In the genomic region with DNA sequence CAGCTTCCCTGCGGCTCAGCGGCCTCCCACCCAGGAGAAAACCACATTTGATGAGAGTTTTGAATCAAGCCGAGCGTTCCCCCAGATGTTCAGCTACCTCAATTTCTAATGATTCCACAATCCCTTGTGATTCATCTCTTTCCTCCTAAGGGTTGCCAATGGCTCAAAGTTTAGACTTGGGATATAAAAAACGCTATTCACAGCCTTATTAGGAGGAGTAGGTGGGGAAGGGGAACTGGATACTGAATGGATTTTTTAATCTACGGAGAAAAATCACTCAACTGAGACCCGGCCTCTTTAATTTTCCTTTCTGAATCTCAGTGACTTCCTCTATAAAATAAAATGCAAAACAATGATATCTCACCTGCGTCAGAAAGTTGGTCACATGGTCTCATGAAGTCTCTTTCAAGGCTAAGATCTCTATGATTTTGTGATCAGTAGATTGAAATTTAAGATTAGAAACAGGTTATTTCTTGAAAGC, we compare ENCODE assay signal across 8 cellular contexts.
DNase-seq lines count a peak whose midpoint lies in the region; ATAC-seq and TF ChIP-seq lines count a peak whose summit lies in the region.

No MANE protein-coding gene starts in this region.

- H3K27me3 ChIP-seq in AG04450 (ENCODE audit: control insufficient read depth, insufficient read depth, low read length) = no peaks in the 10 kb centered on the region
- H3K27me3 ChIP-seq in MG63 = no peaks in the 10 kb centered on the region

- H3K27ac Mint-ChIP-seq in naive thymus-derived CD8-positive, alpha-beta T cell = peak overlapping the region in 2 of 10 donors; percentile 80 to 81

- H3K27ac ChIP-seq in AG04450 (ENCODE audit: low read depth, low read length) (no peak overlapping the region), epithelial cell of prostate (peak overlapping the region; percentile 49)

- no peaks in the 10 kb centered on the region for H3K36me3 ChIP-seq in MG63

- peak overlapping the region; percentile 65 for H3K4me3 ChIP-seq in AG04450 (ENCODE audit: low read depth, low read length)
- H3K4me3 ChIP-seq in MG63 = peak overlapping the region; percentile 46

- ATAC-seq in naive thymus-derived CD8-positive, alpha-beta T cell = peak in 1 of 2 donors; percentile 46
- ATAC-seq in left lobe of liver = no peak
- no peak for ATAC-seq in HG03342 (IDR thresholded peaks at IDR 0.05; ENCODE audit: unreplicated experiment)

- POLR2A ChIA-PET in AG04450 (lab: Yijun Ruan, JAX) = no interaction called here
- POLR2A ChIA-PET in naive thymus-derived CD8-positive, alpha-beta T cell (lab: Charles Lee) = no interaction called here

- no peak for DNase-seq in AG04450 (ENCODE audit: low read depth, low spot score)
- no peak for DNase-seq in MG63
- DNase-seq in epithelial cell of prostate (ENCODE audit: low read depth, low spot score) = no peak
- DNase-seq in naive thymus-derived CD8-positive, alpha-beta T cell = no peak
- no peak for DNase-seq in left lobe of liver (ENCODE audit: low spot score)
- DNase-seq in NCI-H187 treated with DMSO at 0.1 percent for 48 hours (lab: John Stamatoyannopoulos, UW) = no peak
- DNase-seq in stimulated activated CD4-positive, alpha-beta T cell treated with anti-CD3 and anti-CD28 coated beads, Interleukin-1b, Interleukin-23, amount 100 ng/mL, for 48 hours = no peak

- peaks cover 0 to 32% (median 16%) of the 10 kb centered on the region in 4 donors for H3K4me1 Mint-ChIP-seq in naive thymus-derived CD8-positive, alpha-beta T cell

- CTCF ChIA-PET in AG04450 (lab: Charles Lee) = interaction anchor here (1.5 to 3.1 kb wide), 3 partner anchors 365 to 546 kb away, joined by 6 to 12 read pairs (median 8); no protein-coding TSS in a partner anchor

- no peak; the same call in 1 of the 2 replicates for TF ChIP-seq CTCF in AG04450 (IDR thresholded peaks at IDR 0.05; ENCODE audit: low read depth, low read length)

- peaks cover 0 to 9% (median 0%) of the 10 kb centered on the region in 9 donors for H3K9me3 Mint-ChIP-seq in naive thymus-derived CD8-positive, alpha-beta T cell

- H3K4me3 Mint-ChIP-seq in naive thymus-derived CD8-positive, alpha-beta T cell = peak overlapping the region in 6 of 10 donors; percentile 25 to 73 (median 46)

- H3K36me3 Mint-ChIP-seq in naive thymus-derived CD8-positive, alpha-beta T cell = no peaks in the 10 kb centered on the region

- no peaks in the 10 kb centered on the region for H3K9me3 ChIP-seq in AG04450 (ENCODE audit: control insufficient read depth, insufficient read depth, low read length)
- no peaks in the 10 kb centered on the region for H3K9me3 ChIP-seq in MG63

- peaks cover 19 to 52% (median 33%) of the 10 kb centered on the region in 5 donors for H3K27me3 Mint-ChIP-seq in naive thymus-derived CD8-positive, alpha-beta T cell
